ENCODE assay signal across 6 cellular contexts in genomic region chr9:35075358-35075757, GRCh38.
"Had no signal": no experiment of that assay in that cellular context is flagged by ENCODE, and none has a peak within 500 bp of the region (broad histone marks: within the 10 kb centered on the region; RNA-seq: fewer than 3 reads in every experiment).

No MANE protein-coding gene starts in this region.

- H3K4me3 Mint-ChIP-seq: GM23338, H9 had no signal

- H2AFZ ChIP-seq: GM23338 had no signal

- H3K4me3 ChIP-seq: GM23338 had no signal

- H3K27ac Mint-ChIP-seq: GM23338, H9 had no signal

- ATAC-seq: GM23338, HepG2 had no signal

- H3K27ac ChIP-seq: HL-60 had no signal

- H3K27me3 Mint-ChIP-seq: IgD-negative memory B cell had no signal

- H3K4me2 ChIP-seq: GM23338 had no signal

- DNase-seq: H9, HCEC 1CT had no signal

- H3K9me3 Mint-ChIP-seq: H9, IgD-negative memory B cell had no signal
